Comparison of ENCODE assay signal across 19 cellular contexts in the genomic region with DNA sequence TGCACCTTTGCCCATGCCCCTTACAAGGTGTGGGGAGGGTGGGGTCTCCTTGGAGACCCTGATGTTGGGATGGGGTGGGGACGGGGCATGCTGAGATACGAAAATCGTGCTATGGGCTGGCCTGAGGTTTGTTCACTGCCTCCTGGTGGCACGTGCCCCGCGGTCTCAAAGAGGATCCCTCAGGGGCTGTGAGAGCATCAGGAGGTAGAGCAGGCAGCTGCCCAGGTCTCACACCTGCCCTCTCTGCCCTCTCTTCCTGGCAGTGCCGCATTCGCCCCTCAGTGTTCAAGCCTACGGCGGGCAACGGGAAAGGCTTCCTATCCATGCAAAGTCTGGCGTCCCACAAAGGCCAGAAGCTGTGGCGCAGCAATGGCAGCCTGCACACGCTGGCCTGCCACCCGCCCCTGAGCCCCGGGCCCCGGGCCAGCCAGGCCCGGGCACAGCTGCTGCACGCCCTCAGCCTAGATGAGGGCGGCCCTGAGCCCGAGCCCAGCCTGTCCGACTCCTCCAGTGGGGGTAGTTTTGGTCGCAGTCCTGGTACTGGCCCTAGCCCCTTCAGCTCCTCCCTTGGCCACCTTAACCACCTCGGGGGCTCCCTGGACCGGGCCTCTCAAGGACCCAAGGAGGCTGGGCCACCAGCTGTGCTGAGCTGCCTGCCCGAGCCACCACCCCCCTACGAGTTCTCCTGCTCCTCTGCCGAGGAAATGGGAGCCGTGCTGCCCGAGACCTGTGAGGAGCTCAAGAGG. TPM values are rescaled to one million over a fixed set of nuclear protein-coding genes. Genes with fewer than 3 reads are reported as not detected.
DNase-seq lines count a peak whose midpoint lies in the region; ATAC-seq and TF ChIP-seq lines count a peak whose summit lies in the region.
"Had no signal": no experiment of that assay in that cellular context is flagged by ENCODE, and none has a peak within 500 bp of the region (broad histone marks: within the 10 kb centered on the region; RNA-seq: fewer than 3 reads in every experiment).

No MANE protein-coding gene starts in this region.

- no peaks in the 10 kb centered on the region for H3K79me2 ChIP-seq in PC-9 (ENCODE audit: low read depth)

- WGBS in HUES64, result 93% methylated on average over 30 of the region's 30 CpGs
- no CpG with 5 or more reads among the region's 30 CpGs for WGBS in neuronal stem cell (ENCODE audit: extremely low coverage in 2 of 2, insufficient read length in 2 of 2, insufficient replicate concordance in 1 of 2), 2 donors

- no peak overlapping the region for H2BK12ac ChIP-seq in neuronal stem cell (ENCODE audit: low read length)

- H3K4me1 ChIP-seq in HUES64 (ENCODE audit: insufficient read depth, low read length), result peaks cover 36% of the 10 kb centered on the region
- H3K4me1 ChIP-seq in neuronal stem cell (ENCODE audit: control insufficient read depth in 2 of 2, insufficient read depth in 1 of 2, low read depth in 1 of 2, low read length in 2 of 2), result peaks cover 19 to 25% of the 10 kb centered on the region in 2 donors
- H3K4me1 ChIP-seq in PC-9 (replicated peaks; ENCODE audit: insufficient read depth), result peaks cover 21% of the 10 kb centered on the region
- H3K4me1 ChIP-seq: right lobe of liver, SJSA1 had no signal

- peak overlapping the region; percentile 65 for H2BK15ac ChIP-seq in neuronal stem cell (ENCODE audit: low read length)

- peaks cover 25% of the 10 kb centered on the region for H3K4me1 Mint-ChIP-seq in activated naive CD8-positive, alpha-beta T cell treated with anti-CD3 and anti-CD28 coated beads, Interleukin-2, amount 10 ng/mL, durations not matched to agents 7 days and 5 days

- no peak overlapping the region for H3K4ac ChIP-seq in neuronal stem cell (ENCODE audit: low read length)

- peak overlapping the region; percentile 45 for H3K27ac Mint-ChIP-seq in activated naive CD8-positive, alpha-beta T cell treated with anti-CD3 and anti-CD28 coated beads, Interleukin-2, amount 10 ng/mL, durations not matched to agents 7 days and 5 days
- H3K27ac Mint-ChIP-seq: activated CD4-positive, alpha-beta memory T cell treated with anti-CD3 and anti-CD28 coated beads for 36 hours; neural progenitor cell had no signal

- peak overlapping the region; percentile 41; the same call in 1 of the 2 replicates for H3K27ac ChIP-seq in HUES64 (ENCODE audit: low read depth, low read length)
- no peak overlapping the region for H3K27ac ChIP-seq in neuronal stem cell (replicated peaks; ENCODE audit: low read length)
- no peak overlapping the region for H3K27ac ChIP-seq in PC-9
- H3K27ac ChIP-seq: coronary artery, HL-60, neural progenitor cell, right lobe of liver, SJSA1, testis had no signal

- H4K8ac ChIP-seq in neuronal stem cell (ENCODE audit: low read depth, low read length), result no peak overlapping the region

- CTCF ChIA-PET in PC-9 (lab: Charles Lee), result interaction anchor here (0.6 kb wide), 1 partner anchor 10 kb away, joined by 11 read pairs; no protein-coding TSS in a partner anchor

- BruUV-seq in PC-9 (replicated peaks; lab: Mats Ljungman, UMichigan), result no TSS peak

- H3K4me3 ChIP-seq in HUES64 (ENCODE audit: low read length), result no peak overlapping the region
- H3K4me3 ChIP-seq in neuronal stem cell (ENCODE audit: low read length in 2 of 2), result no peak overlapping the region
- no peak overlapping the region for H3K4me3 ChIP-seq in PC-9
- H3K4me3 ChIP-seq: coronary artery, lung, neural progenitor cell, right lobe of liver, SJSA1, testis had no signal

- H3K27me3 ChIP-seq in HUES64 (ENCODE audit: insufficient read depth, low read length) (no peaks in the 10 kb centered on the region), neuronal stem cell (ENCODE audit: control insufficient read depth in 3 of 3, insufficient read depth in 3 of 3, low read depth in 1 of 3, low read length in 3 of 3) (no peaks in the 10 kb centered on the region), PC-9 (ENCODE audit: insufficient read depth, low read depth) (no peaks in the 10 kb centered on the region)
- H3K27me3 ChIP-seq: neural progenitor cell, right lobe of liver, testis had no signal

- H3K9ac ChIP-seq in HUES64 (ENCODE audit: low read depth, low read length) (no peak overlapping the region), neuronal stem cell (ENCODE audit: low read depth, low read length, poor library complexity) (no peak overlapping the region)
- H3K9ac ChIP-seq: neural progenitor cell had no signal

- ATAC-seq in activated naive CD8-positive, alpha-beta T cell treated with anti-CD3 and anti-CD28 coated beads, Interleukin-2, amount 10 ng/mL, durations not matched to agents 7 days and 5 days (ENCODE audit: low read depth), result no peak
- no peak for ATAC-seq in HG02759 (IDR thresholded peaks at IDR 0.05; ENCODE audit: unreplicated experiment)

- TF ChIP-seq CTCF in PC-9 (conservative IDR thresholded peaks at IDR 0.05), result no peak

- peaks cover 18% of the 10 kb centered on the region for H3F3A ChIP-seq in PC-9 (ENCODE audit: insufficient read depth, low read depth)

- H3K9me3 Mint-ChIP-seq in activated naive CD8-positive, alpha-beta T cell treated with anti-CD3 and anti-CD28 coated beads, Interleukin-2, amount 10 ng/mL, durations not matched to agents 7 days and 5 days, result no peaks in the 10 kb centered on the region
- H3K9me3 Mint-ChIP-seq: activated CD4-positive, alpha-beta memory T cell treated with anti-CD3 and anti-CD28 coated beads for 36 hours; neural progenitor cell had no signal

- H3K36me3 ChIP-seq in HUES64 (ENCODE audit: insufficient read depth, low read length) (peaks cover 46% of the 10 kb centered on the region), neuronal stem cell (replicated peaks in 1 of 2; ENCODE audit: control insufficient read depth in 2 of 2, insufficient read depth in 2 of 2, low read length in 2 of 2) (peaks cover 3 to 28% of the 10 kb centered on the region in 2 donors), PC-9 (ENCODE audit: low read depth) (no peaks in the 10 kb centered on the region)
- H3K36me3 ChIP-seq: heart left ventricle, neural progenitor cell, right lobe of liver had no signal

- no peak overlapping the region for H3K23ac ChIP-seq in neuronal stem cell (ENCODE audit: low read depth, low read length, poor library complexity)

- intact Hi-C loops in PC-9 (cut with micrococcal nuclease; ENCODE audit: unreplicated experiment), result no loop called here

- H3K4me3 Mint-ChIP-seq in activated naive CD8-positive, alpha-beta T cell treated with anti-CD3 and anti-CD28 coated beads, Interleukin-2, amount 10 ng/mL, durations not matched to agents 7 days and 5 days, result no peak overlapping the region
- H3K4me3 Mint-ChIP-seq: activated CD4-positive, alpha-beta memory T cell treated with anti-CD3 and anti-CD28 coated beads for 36 hours had no signal

- H2BK5ac ChIP-seq in neuronal stem cell (ENCODE audit: low read length), result no peak overlapping the region

- DNase-seq in AG08396 (ENCODE audit: low spot score) (peak; percentile 9), neuronal stem cell (ENCODE audit: low spot score) (no peak), glomerular visceral epithelial cell (ENCODE audit: extremely low spot score) (no peak), PC-9 (no peak), NCI-H82 treated with DMSO at 0.1 percent for 48 hours (lab: John Stamatoyannopoulos, UW; ENCODE audit: unreplicated experiment) (no peak)
- DNase-seq in activated naive CD8-positive, alpha-beta T cell treated with anti-CD3 and anti-CD28 coated beads, Interleukin-2, amount 10 ng/mL, durations not matched to agents 7 days and 5 days, result no peak
- DNase-seq: GDM1 had no signal

- no peaks in the 10 kb centered on the region for H3K9me2 ChIP-seq in PC-9 (ENCODE audit: insufficient read depth)

- H2AFZ ChIP-seq in neuronal stem cell (ENCODE audit: low read length) (no peak overlapping the region), PC-9 (no peak overlapping the region)
- H2AFZ ChIP-seq: neural progenitor cell had no signal

- H3K9me3 ChIP-seq in HUES64 (ENCODE audit: insufficient read depth, low read depth, low read length) (no peaks in the 10 kb centered on the region), neuronal stem cell (replicated peaks in 1 of 2; ENCODE audit: control insufficient read depth in 2 of 2, insufficient read depth in 1 of 2, low read depth in 1 of 2, low read length in 2 of 2) (no peaks in the 10 kb centered on the region), PC-9 (ENCODE audit: insufficient read depth, low read depth) (no peaks in the 10 kb centered on the region)
- H3K9me3 ChIP-seq: heart left ventricle, right lobe of liver, SJSA1, testis had no signal

- no peak overlapping the region for H4K91ac ChIP-seq in neuronal stem cell (ENCODE audit: low read depth, low read length, poor library complexity)

- no peaks in the 10 kb centered on the region for H4K20me1 ChIP-seq in PC-9 (ENCODE audit: insufficient read depth)

- H3K4me2 ChIP-seq in neuronal stem cell (ENCODE audit: insufficient read depth, low read length, poor library complexity, severe bottlenecking) (no peak overlapping the region), PC-9 (no peak overlapping the region)
- H3K4me2 ChIP-seq: neural progenitor cell had no signal

- H3K27me3 Mint-ChIP-seq in activated naive CD8-positive, alpha-beta T cell treated with anti-CD3 and anti-CD28 coated beads, Interleukin-2, amount 10 ng/mL, durations not matched to agents 7 days and 5 days, result peaks cover 4% of the 10 kb centered on the region
- H3K27me3 Mint-ChIP-seq: activated CD4-positive, alpha-beta memory T cell treated with anti-CD3 and anti-CD28 coated beads for 36 hours; activated naive CD8-positive, alpha-beta T cell had no signal

- POLR2A ChIA-PET in activated naive CD8-positive, alpha-beta T cell treated with anti-CD3 and anti-CD28 coated beads, Interleukin-2, amount 10 ng/mL, durations not matched to agents 7 days and 5 days (lab: Charles Lee), result interaction anchor here (0.9 to 3.2 kb wide), 7 partner anchors 11 to 544 kb away, joined by 3 to 11 read pairs (median 4); a partner anchor contains a TSS
- POLR2A ChIA-PET in PC-9 (lab: Charles Lee; ENCODE audit: unreplicated experiment), result no interaction called here

- no peak overlapping the region for H3K14ac ChIP-seq in neuronal stem cell (ENCODE audit: low read length)

- H3K79me1 ChIP-seq in neuronal stem cell (ENCODE audit: low read depth, low read length), result peaks cover 2% of the 10 kb centered on the region

- H3K36me3 Mint-ChIP-seq in activated naive CD8-positive, alpha-beta T cell treated with anti-CD3 and anti-CD28 coated beads, Interleukin-2, amount 10 ng/mL, durations not matched to agents 7 days and 5 days, result peaks cover 2% of the 10 kb centered on the region
- H3K36me3 Mint-ChIP-seq: activated naive CD8-positive, alpha-beta T cell had no signal

- no peak overlapping the region for H2BK120ac ChIP-seq in neuronal stem cell (ENCODE audit: low read depth, low read length)

- no peak overlapping the region for H3K18ac ChIP-seq in neuronal stem cell (ENCODE audit: low read length)

- peak overlapping the region; percentile 64 for H2AK5ac ChIP-seq in neuronal stem cell (ENCODE audit: low read depth, low read length)

RNA-seq across cellular contexts. Expression of a gene that starts 6.8 kb away (rescaled TPM):
- 15.7 TPM for polyA plus RNA-seq in HUES64 (2013, experiment 1 of 2)
- 15.7 TPM for polyA plus RNA-seq in HUES64 (2013, experiment 2 of 2)
- total RNA-seq in activated naive CD8-positive, alpha-beta T cell treated with anti-CD3 and anti-CD28 coated beads, Interleukin-2, amount 10 ng/mL, durations not matched to agents 7 days and 5 days, result 1 to 10 TPM; 5.3 to 5.4 TPM
- polyA plus RNA-seq in neuronal stem cell (2013, experiment 1 of 2), result 2.4 TPM
- polyA plus RNA-seq in neuronal stem cell (2013, experiment 2 of 2), result 2.5 TPM
- 0.81 and 1.1 TPM in 2 replicates for total RNA-seq in PC-9 (2021)

RNA-seq across cellular contexts. Expression of a gene that starts 10.7 kb away (rescaled TPM):
- polyA plus RNA-seq in HUES64 (2013, experiment 1 of 2), result 39.8 TPM
- 42.5 TPM for polyA plus RNA-seq in HUES64 (2013, experiment 2 of 2)
- total RNA-seq in activated naive CD8-positive, alpha-beta T cell treated with anti-CD3 and anti-CD28 coated beads, Interleukin-2, amount 10 ng/mL, durations not matched to agents 7 days and 5 days, result 10 to 100 TPM; 11.4 to 12.5 TPM
- polyA plus RNA-seq in neuronal stem cell (2013, experiment 1 of 2), result 19.2 TPM
- 19.2 TPM for polyA plus RNA-seq in neuronal stem cell (2013, experiment 2 of 2)
- 30.3 and 35.1 TPM in 2 replicates for total RNA-seq in PC-9 (2021)

RNA-seq across cellular contexts. Expression of a gene that starts 33.6 kb away (rescaled TPM):
- 215 TPM for polyA plus RNA-seq in HUES64 (2013, experiment 1 of 2)
- polyA plus RNA-seq in HUES64 (2013, experiment 2 of 2), result 188 TPM
- total RNA-seq in activated naive CD8-positive, alpha-beta T cell treated with anti-CD3 and anti-CD28 coated beads, Interleukin-2, amount 10 ng/mL, durations not matched to agents 7 days and 5 days, result 100 to 1,000 TPM; 113 to 124 TPM
- polyA plus RNA-seq in neuronal stem cell (2013, experiment 1 of 2), result 177 TPM
- polyA plus RNA-seq in neuronal stem cell (2013, experiment 2 of 2), result 166 TPM
- 221 and 229 TPM in 2 replicates for total RNA-seq in PC-9 (2021)
